Comparison of ENCODE assay signal across 9 cellular contexts in the genomic region with DNA sequence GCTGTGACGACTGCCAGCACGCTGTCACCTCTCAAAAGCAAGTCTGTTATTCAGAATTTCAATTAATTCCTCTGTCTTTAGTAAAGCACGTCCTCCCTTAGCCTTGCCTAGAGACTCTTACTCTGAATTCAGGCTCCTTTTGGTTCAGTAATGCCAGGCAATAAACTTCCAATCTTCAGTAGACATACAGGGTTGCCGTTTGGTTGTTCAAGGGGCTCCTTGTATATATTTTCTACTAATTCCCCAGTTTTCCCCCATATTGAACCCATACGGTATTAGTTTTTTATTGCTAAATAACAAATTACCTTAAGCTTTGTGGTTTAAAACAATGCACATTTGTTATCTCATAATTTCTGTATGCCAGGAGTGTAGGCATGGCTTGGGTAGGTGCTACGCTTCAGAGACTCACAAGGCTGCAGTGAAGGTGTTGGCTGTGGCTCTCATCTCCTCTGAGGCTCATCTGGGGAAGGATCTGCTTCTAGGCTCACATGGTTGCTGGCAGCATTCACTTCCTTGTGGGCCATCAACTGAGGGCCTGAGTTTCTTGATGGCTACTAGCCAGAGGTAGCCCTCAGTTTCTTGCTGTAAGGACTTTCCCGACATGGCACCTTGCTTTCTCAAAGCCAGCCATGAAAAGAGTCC. TPM values are rescaled to one million over a fixed set of nuclear protein-coding genes. Genes with fewer than 3 reads are reported as not detected.
DNase-seq lines count a peak whose midpoint lies in the region; ATAC-seq, FAIRE-seq and TF ChIP-seq lines count a peak whose summit lies in the region.
"Had no signal": no experiment of that assay in that cellular context is flagged by ENCODE, and none has a peak within 500 bp of the region (broad histone marks: within the 10 kb centered on the region; RNA-seq: fewer than 3 reads in every experiment).

No MANE protein-coding gene starts in this region.

- ATAC-seq in HG03342 (IDR thresholded peaks at IDR 0.05; ENCODE audit: unreplicated experiment) = no peak

- no peak overlapping the region for H3K4me2 ChIP-seq in mesenchymal stem cell (ENCODE audit: low read length, poor library complexity, severe bottlenecking)

- no peak overlapping the region for H3K23ac ChIP-seq in mesenchymal stem cell (ENCODE audit: low read length in 2 of 2)

- intact Hi-C loops in tibial artery (cut with DNase I; ENCODE audit: low total_unique reads) = no loop called here

- H2BK12ac ChIP-seq in mesenchymal stem cell (ENCODE audit: low read length in 2 of 2) = no peak overlapping the region

- no peak overlapping the region for H3K14ac ChIP-seq in mesenchymal stem cell (ENCODE audit: low read length in 2 of 2)

- H2BK15ac ChIP-seq in mesenchymal stem cell (ENCODE audit: low read depth, poor library complexity, severe bottlenecking) = no peak overlapping the region

- H3K4me1 ChIP-seq in mesenchymal stem cell (ENCODE audit: control insufficient read depth, insufficient read depth, low read depth, low read length) = peaks cover 4% of the 10 kb centered on the region
- no peaks in the 10 kb centered on the region for H3K4me1 ChIP-seq in tibial artery

- no peaks in the 10 kb centered on the region for H3K36me3 ChIP-seq in mesenchymal stem cell (ENCODE audit: control insufficient read depth in 1 of 2, insufficient read depth in 2 of 2, low read depth in 1 of 2, low read length in 2 of 2)
- no peaks in the 10 kb centered on the region for H3K36me3 ChIP-seq in tibial artery

- no peaks in the 10 kb centered on the region for H3K9me3 ChIP-seq in mesenchymal stem cell (ENCODE audit: control insufficient read depth, low read length)
- H3K9me3 ChIP-seq in tibial artery = no peaks in the 10 kb centered on the region

- no peaks in the 10 kb centered on the region for H3K79me1 ChIP-seq in mesenchymal stem cell (replicated peaks; ENCODE audit: low read length, poor library complexity, severe bottlenecking)

- no peak overlapping the region for H3K18ac ChIP-seq in mesenchymal stem cell (ENCODE audit: low read depth in 1 of 2, low read length in 2 of 2)

- TF ChIP-seq CTCF in 22Rv1 (IDR thresholded peaks at IDR 0.05) (no peak), astrocyte of the cerebellum (IDR thresholded peaks at IDR 0.05; ENCODE audit: low read depth, low read length, missing control alignments) (no peak), tibial artery (IDR thresholded peaks at IDR 0.05) (no peak)

- H2BK120ac ChIP-seq in mesenchymal stem cell (ENCODE audit: low read depth, low read length) = no peak overlapping the region

- no peak overlapping the region for H2BK5ac ChIP-seq in mesenchymal stem cell (ENCODE audit: low read depth, low read length, poor library complexity, severe bottlenecking)

- no peaks in the 10 kb centered on the region for H3K27me3 ChIP-seq in mesenchymal stem cell (ENCODE audit: control insufficient read depth in 1 of 2, insufficient read depth in 1 of 2, low read length in 2 of 2)
- peaks cover 0 to 3% of the 10 kb centered on the region in 2 donors for H3K27me3 ChIP-seq in tibial artery

- in situ Hi-C loops in astrocyte of the cerebellum (cut with HindIII; ENCODE audit: low sequenced_read_pairs) = no loop called here

- no peak overlapping the region for H3K9ac ChIP-seq in mesenchymal stem cell (ENCODE audit: low read length)

- no peak overlapping the region for H2AFZ ChIP-seq in mesenchymal stem cell (ENCODE audit: low read depth, low read length)

- H2AK5ac ChIP-seq in mesenchymal stem cell (ENCODE audit: low read length, severe bottlenecking) = peak overlapping the region; percentile 32

- DNase-seq in GM19239 (ENCODE audit: insufficient read length, low spot score) = no peak
- no peak for DNase-seq in astrocyte of the cerebellum (ENCODE audit: low read depth)
- no peak for DNase-seq in mesenchymal stem cell
- no peak for DNase-seq in DMS114 treated with DMSO at 0.1 percent for 48 hours (lab: John Stamatoyannopoulos, UW; ENCODE audit: unreplicated experiment)
- DNase-seq in tibial artery = no peak
- DNase-seq in hypothalamus (lab: John Stamatoyannopoulos, UW) = no peak
- DNase-seq: NCI-H446 had no signal

- peak overlapping the region in 1 of 2 experiments; percentile 21 for H3K4ac ChIP-seq in mesenchymal stem cell (ENCODE audit: low read depth in 1 of 2, low read length in 2 of 2)

- 99% methylated on average over 6 of the region's 7 CpGs for WGBS in mesenchymal stem cell

- peak; percentile 90 for FAIRE-seq in GM19239 (lab: Jason Lieb, UNC)

- H3K27ac ChIP-seq in 22Rv1 = peak overlapping the region; percentile 67
- no peak overlapping the region for H3K27ac ChIP-seq in mesenchymal stem cell (ENCODE audit: low read length, poor library complexity, severe bottlenecking)
- no peak overlapping the region for H3K27ac ChIP-seq in tibial artery

- H3K4me3 ChIP-seq in astrocyte of the cerebellum (ENCODE audit: low read depth, low read length) (peak overlapping the region; percentile 18), mesenchymal stem cell (ENCODE audit: insufficient read depth in 1 of 2, low read depth in 1 of 2, low read length in 2 of 2) (peak overlapping the region in 1 of 2 experiments; percentile 18), tibial artery (peak overlapping the region in 1 of 2 donors; percentile 42)

- H4K8ac ChIP-seq in mesenchymal stem cell (ENCODE audit: low read length) = no peak overlapping the region

- H4K91ac ChIP-seq in mesenchymal stem cell (ENCODE audit: low read length) = no peak overlapping the region

RNA-seq across cellular contexts. Expression of a gene that starts 7.3 kb away (rescaled TPM):
- not detected for polyA plus RNA-seq in mesenchymal stem cell (2013, experiment 1 of 2)
- not detected for polyA plus RNA-seq in mesenchymal stem cell (2013, experiment 2 of 2)

RNA-seq across cellular contexts. Expression of a gene that starts 20.5 kb away (rescaled TPM):
- 4.8 TPM for polyA plus RNA-seq in mesenchymal stem cell (2013, experiment 1 of 2)
- polyA plus RNA-seq in mesenchymal stem cell (2013, experiment 2 of 2) = 5.2 TPM
